Comparison of ENCODE assay signal across 1 cellular context in genomic region chr22:50140615-50141014, GRCh38.
TF ChIP-seq lines count a peak whose summit lies in the region.

No MANE protein-coding gene starts in this region.

TF ChIP-seq in HepG2, 621 proteins besides CTCF, POLR2A, EP300 and RAD21 (continued from another document and continues in another):
- TF ChIP-seq ARID4A (CRISPR knock-in tag; IDR thresholded peaks at IDR 0.05; ENCODE audit: borderline replicate concordance) (no peak), RBFOX2 (IDR thresholded peaks at IDR 0.05; ENCODE audit: low read depth, low read length) (no peak), REL (CRISPR knock-in tag; conservative IDR thresholded peaks at IDR 0.05) (no peak), NFIC (IDR thresholded peaks at IDR 0.05; ENCODE audit: low read length) (no peak), ZNF207 (IDR thresholded peaks at IDR 0.05; ENCODE audit: borderline replicate concordance) (no peak), AHR (CRISPR knock-in tag; IDR thresholded peaks at IDR 0.05) (no peak), KDM5B (CRISPR knock-in tag; IDR thresholded peaks at IDR 0.05; ENCODE audit: borderline replicate concordance) (no peak), SNAPC5 (CRISPR knock-in tag; IDR thresholded peaks at IDR 0.05; ENCODE audit: borderline replicate concordance) (no peak), CSRNP2 (CRISPR knock-in tag; conservative IDR thresholded peaks at IDR 0.05; ENCODE audit: low read depth) (no peak), KMT2B (CRISPR knock-in tag; IDR thresholded peaks at IDR 0.05) (no peak), ZNF432 (CRISPR knock-in tag; IDR thresholded peaks at IDR 0.05; ENCODE audit: borderline replicate concordance) (no peak), ZNF430 (CRISPR knock-in tag; IDR thresholded peaks at IDR 0.05) (no peak), HMG20A (CRISPR knock-in tag; IDR thresholded peaks at IDR 0.05; ENCODE audit: borderline replicate concordance) (peak; percentile 75), ARID5B (CRISPR knock-in tag; IDR thresholded peaks at IDR 0.05) (peak; percentile 90), ARHGAP35 (CRISPR knock-in tag; IDR thresholded peaks at IDR 0.05; ENCODE audit: borderline replicate concordance) (no peak), ZNF20 (CRISPR knock-in tag; IDR thresholded peaks at IDR 0.05) (no peak), SP4 (CRISPR knock-in tag; IDR thresholded peaks at IDR 0.05) (no peak), SP1 (IDR thresholded peaks at IDR 0.05) (no peak), SP1 (CRISPR knock-in tag; IDR thresholded peaks at IDR 0.05) (no peak), ZZZ3 (CRISPR knock-in tag; IDR thresholded peaks at IDR 0.05; ENCODE audit: borderline replicate concordance) (no peak), ZNF256 (CRISPR knock-in tag; conservative IDR thresholded peaks at IDR 0.05) (no peak), CBX1 (IDR thresholded peaks at IDR 0.05; ENCODE audit: low read depth) (no peak), SPEN (CRISPR knock-in tag; IDR thresholded peaks at IDR 0.05; ENCODE audit: low read depth) (no peak), HDAC1 (CRISPR knock-in tag; IDR thresholded peaks at IDR 0.05) (peak; percentile 58; the same call in 1 of the 2 replicates), SP5 (CRISPR knock-in tag; IDR thresholded peaks at IDR 0.05; ENCODE audit: borderline replicate concordance, low read depth) (no peak), ZNF441 (CRISPR knock-in tag; IDR thresholded peaks at IDR 0.05; ENCODE audit: borderline replicate concordance) (no peak), DPF2 (CRISPR knock-in tag; IDR thresholded peaks at IDR 0.05; ENCODE audit: borderline replicate concordance, low read depth) (no peak), FOXP4 (CRISPR knock-in tag; IDR thresholded peaks at IDR 0.05) (peak; percentile 61), ZNF501 (CRISPR knock-in tag; IDR thresholded peaks at IDR 0.05) (no peak), PLSCR1 (CRISPR knock-in tag; IDR thresholded peaks at IDR 0.05; ENCODE audit: borderline replicate concordance) (no peak), DNMT1 (CRISPR knock-in tag; IDR thresholded peaks at IDR 0.05) (no peak), ZNF562 (CRISPR knock-in tag; IDR thresholded peaks at IDR 0.05; ENCODE audit: borderline replicate concordance) (no peak), IRX3 (CRISPR knock-in tag; IDR thresholded peaks at IDR 0.05; ENCODE audit: borderline replicate concordance, low read depth) (no peak), CSRNP1 (CRISPR knock-in tag; IDR thresholded peaks at IDR 0.05) (no peak), RXRB (CRISPR knock-in tag; IDR thresholded peaks at IDR 0.05; ENCODE audit: borderline replicate concordance) (peak; percentile 46)
- TF ChIP-seq, protein P1, sequence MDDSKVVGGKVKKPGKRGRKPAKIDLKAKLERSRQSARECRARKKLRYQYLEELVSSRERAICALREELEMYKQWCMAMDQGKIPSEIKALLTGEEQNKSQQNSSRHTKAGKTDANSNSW (CRISPR knock-in tag; IDR thresholded peaks at IDR 0.05; ENCODE audit: borderline replicate concordance), result no peak
- TF ChIP-seq, protein P2, sequence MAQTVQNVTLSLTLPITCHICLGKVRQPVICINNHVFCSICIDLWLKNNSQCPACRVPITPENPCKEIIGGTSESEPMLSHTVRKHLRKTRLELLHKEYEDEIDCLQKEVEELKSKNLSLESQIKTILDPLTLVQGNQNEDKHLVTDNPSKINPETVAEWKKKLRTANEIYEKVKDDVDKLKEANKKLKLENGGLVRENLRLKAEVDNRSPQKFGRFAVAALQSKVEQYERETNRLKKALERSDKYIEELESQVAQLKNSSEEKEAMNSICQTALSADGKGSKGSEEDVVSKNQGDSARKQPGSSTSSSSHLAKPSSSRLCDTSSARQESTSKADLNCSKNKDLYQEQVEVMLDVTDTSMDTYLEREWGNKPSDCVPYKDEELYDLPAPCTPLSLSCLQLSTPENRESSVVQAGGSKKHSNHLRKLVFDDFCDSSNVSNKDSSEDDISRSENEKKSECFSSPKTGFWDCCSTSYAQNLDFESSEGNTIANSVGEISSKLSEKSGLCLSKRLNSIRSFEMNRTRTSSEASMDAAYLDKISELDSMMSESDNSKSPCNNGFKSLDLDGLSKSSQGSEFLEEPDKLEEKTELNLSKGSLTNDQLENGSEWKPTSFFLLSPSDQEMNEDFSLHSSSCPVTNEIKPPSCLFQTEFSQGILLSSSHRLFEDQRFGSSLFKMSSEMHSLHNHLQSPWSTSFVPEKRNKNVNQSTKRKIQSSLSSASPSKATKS (CRISPR knock-in tag; IDR thresholded peaks at IDR 0.05), result no peak
- TF ChIP-seq, protein P3, sequence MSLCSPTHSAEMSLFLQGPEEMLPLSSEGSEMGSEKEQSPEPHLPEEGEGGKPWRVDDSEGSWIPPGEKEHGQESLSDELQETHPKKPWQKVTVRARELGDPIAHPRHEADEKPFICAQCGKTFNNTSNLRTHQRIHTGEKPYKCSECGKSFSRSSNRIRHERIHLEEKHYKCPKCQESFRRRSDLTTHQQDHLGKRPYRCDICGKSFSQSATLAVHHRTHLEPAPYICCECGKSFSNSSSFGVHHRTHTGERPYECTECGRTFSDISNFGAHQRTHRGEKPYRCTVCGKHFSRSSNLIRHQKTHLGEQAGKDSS (CRISPR knock-in tag; IDR thresholded peaks at IDR 0.05; ENCODE audit: borderline replicate concordance, low read depth), result no peak
- TF ChIP-seq, protein P4, sequence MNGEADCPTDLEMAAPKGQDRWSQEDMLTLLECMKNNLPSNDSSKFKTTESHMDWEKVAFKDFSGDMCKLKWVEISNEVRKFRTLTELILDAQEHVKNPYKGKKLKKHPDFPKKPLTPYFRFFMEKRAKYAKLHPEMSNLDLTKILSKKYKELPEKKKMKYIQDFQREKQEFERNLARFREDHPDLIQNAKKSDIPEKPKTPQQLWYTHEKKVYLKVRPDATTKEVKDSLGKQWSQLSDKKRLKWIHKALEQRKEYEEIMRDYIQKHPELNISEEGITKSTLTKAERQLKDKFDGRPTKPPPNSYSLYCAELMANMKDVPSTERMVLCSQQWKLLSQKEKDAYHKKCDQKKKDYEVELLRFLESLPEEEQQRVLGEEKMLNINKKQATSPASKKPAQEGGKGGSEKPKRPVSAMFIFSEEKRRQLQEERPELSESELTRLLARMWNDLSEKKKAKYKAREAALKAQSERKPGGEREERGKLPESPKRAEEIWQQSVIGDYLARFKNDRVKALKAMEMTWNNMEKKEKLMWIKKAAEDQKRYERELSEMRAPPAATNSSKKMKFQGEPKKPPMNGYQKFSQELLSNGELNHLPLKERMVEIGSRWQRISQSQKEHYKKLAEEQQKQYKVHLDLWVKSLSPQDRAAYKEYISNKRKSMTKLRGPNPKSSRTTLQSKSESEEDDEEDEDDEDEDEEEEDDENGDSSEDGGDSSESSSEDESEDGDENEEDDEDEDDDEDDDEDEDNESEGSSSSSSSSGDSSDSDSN (CRISPR knock-in tag; IDR thresholded peaks at IDR 0.05), result no peak
